In genomic region chr20:57582432-57583288, GRCh38 we compare ENCODE assay signal across 8 cellular contexts. TPM values are rescaled to one million over a fixed set of nuclear protein-coding genes. Genes with fewer than 3 reads are reported as not detected.
DNase-seq lines count a peak whose midpoint lies in the region; ATAC-seq and TF ChIP-seq lines count a peak whose summit lies in the region.

No MANE protein-coding gene starts in this region.

- H3K27ac Mint-ChIP-seq in nephron: peak overlapping the region; percentile 80 to 94 (median 86)

- ATAC-seq in GM19328 (IDR thresholded peaks at IDR 0.05; ENCODE audit: unreplicated experiment): no peak
- ATAC-seq in GM18909 (IDR thresholded peaks at IDR 0.05; ENCODE audit: poor library complexity, unreplicated experiment): no peak
- no peak for ATAC-seq in GM21526 (IDR thresholded peaks at IDR 0.05; ENCODE audit: low FRiP score, unreplicated experiment)
- ATAC-seq in HG03095 (IDR thresholded peaks at IDR 0.05; ENCODE audit: unreplicated experiment): no peak

- peak overlapping the region; percentile 54 to 66 (median 57) for H3K4me3 Mint-ChIP-seq in nephron

- peaks cover 61% of the 10 kb centered on the region for H3K27me3 Mint-ChIP-seq in nephron (ENCODE audit: low read depth)

- peaks cover 50% of the 10 kb centered on the region for H3K4me1 Mint-ChIP-seq in nephron

- DNase-seq in AG20443 (ENCODE audit: low spot score) (peak; percentile 50), NCI-H1105 (lab: John Stamatoyannopoulos, UW) (peak; percentile 15), dermis blood vessel endothelial cell (peak; percentile 78)

- TF ChIP-seq CTCF in nephron (IDR thresholded peaks at IDR 0.05; ENCODE audit: unreplicated experiment in 3 of 3): peak; percentile 55 to 65 (median 56)

- peaks cover 6% of the 10 kb centered on the region for H3K9me3 Mint-ChIP-seq in nephron

- no peaks in the 10 kb centered on the region for H3K36me3 Mint-ChIP-seq in nephron (ENCODE audit: low read depth)

RNA-seq across cellular contexts. Expression of gene PCK1, which starts 21.8 kb away (rescaled TPM):
- not detected in 2 replicates for total RNA-seq in dermis blood vessel endothelial cell

RNA-seq across cellular contexts. Expression of gene ZBP1, which starts 37.6 kb away (rescaled TPM):
- not detected in 2 replicates for total RNA-seq in dermis blood vessel endothelial cell

RNA-seq across cellular contexts. Expression of gene CTCFL, which starts 57.7 kb away (rescaled TPM):
- total RNA-seq in dermis blood vessel endothelial cell: not detected in 2 replicates

Comparison
In these comparisons a context has a peak if more than half of its experiments do, and no peak if none do; other contexts are left out.
1. DNase-seq: peak in every context shown above with its lines; median percentile 78 in dermis blood vessel endothelial cell; 50 in AG20443; 15 in NCI-H1105.